8 cellular contexts compared by ENCODE assay signal in genomic region chr22:20319041-20319744, GRCh38. TPM values are rescaled to one million over a fixed set of nuclear protein-coding genes. Genes with fewer than 3 reads are reported as not detected.
DNase-seq lines count a peak whose midpoint lies in the region; ATAC-seq and TF ChIP-seq lines count a peak whose summit lies in the region.

No MANE protein-coding gene starts in this region.

- in situ Hi-C loops in gastrocnemius medialis (cut with MboI; ENCODE audit: low sequenced_read_pairs in 4 of 4), result no loop called here

- H3K27me3 ChIP-seq in adipocyte (replicated peaks; ENCODE audit: control insufficient read depth, insufficient read depth, low read length) (no peaks in the 10 kb centered on the region), gastrocnemius medialis (no peaks in the 10 kb centered on the region)

- H3K36me3 ChIP-seq in adipocyte (ENCODE audit: control insufficient read depth, insufficient read depth, low read length, severe bottlenecking), result no peaks in the 10 kb centered on the region
- H3K36me3 ChIP-seq in gastrocnemius medialis, result no peaks in the 10 kb centered on the region

- H3K9me3 ChIP-seq in adipocyte (ENCODE audit: control insufficient read depth, low read length) (no peaks in the 10 kb centered on the region), gastrocnemius medialis (no peaks in the 10 kb centered on the region)

- TF ChIP-seq POLR2A in gastrocnemius medialis (IDR thresholded peaks at IDR 0.05), result no peak

- peak overlapping the region; percentile 96 to 99 (median 97) for H3K27ac ChIP-seq in gastrocnemius medialis

- peak; percentile 13 for DNase-seq in AG08395 (ENCODE audit: low spot score)
- DNase-seq in HuH-7 (ENCODE audit: low spot score), result peak; percentile 53
- DNase-seq in adipocyte (ENCODE audit: low read depth), result peak; percentile 52
- DNase-seq in gastrocnemius medialis, result no peak
- no peak for DNase-seq in kidney glomerular epithelial cell (lab: John Stamatoyannopoulos, UW)
- DNase-seq in NCI-H2196 treated with DMSO at 0.1 percent for 48 hours (lab: John Stamatoyannopoulos, UW; ENCODE audit: unreplicated experiment), result no peak

- intact Hi-C loops in gastrocnemius medialis (cut with DNase I; ENCODE audit: low total_unique reads), result no loop called here

- H3K4me1 ChIP-seq in adipocyte (ENCODE audit: control insufficient read depth, insufficient read depth, low read length) (peaks cover 33% of the 10 kb centered on the region), gastrocnemius medialis (peaks cover 21 to 33% of the 10 kb centered on the region in 2 donors)

- no peak for TF ChIP-seq CTCF in gastrocnemius medialis (IDR thresholded peaks at IDR 0.05 in 4 of 5, conservative IDR thresholded peaks at IDR 0.05 in 1 of 5)

- ATAC-seq in GM18867 (IDR thresholded peaks at IDR 0.05; ENCODE audit: unreplicated experiment) (peak; percentile 17), gastrocnemius medialis (peak in 1 of 2 donors; percentile 1)

- H3K4me3 ChIP-seq in adipocyte (ENCODE audit: low read length) (peak overlapping the region; percentile 95), iPS-11a (ENCODE audit: low read depth, low read length) (peak overlapping the region; percentile 87), gastrocnemius medialis (peak overlapping the region; percentile 92 to 95 (median 93))

- peak overlapping the region; percentile 98 for H3K9ac ChIP-seq in adipocyte (ENCODE audit: low read length)

RNA-seq across cellular contexts. Expression of gene DGCR6L, which starts 0.7 kb away (rescaled TPM):
- 100 to 1,000 TPM in 1 of 4 donors, 10 to 100 TPM in 3; 43.5 to 105 (median 67.5) TPM for total RNA-seq in gastrocnemius medialis

RNA-seq across cellular contexts. Expression of gene RTN4R, which starts 51.1 kb away (rescaled TPM):
- under 1 TPM in 2 of 4 donors, not detected in 2; 0.29 to 0.75 TPM for total RNA-seq in gastrocnemius medialis

Comparison
In these comparisons a context has a peak if more than half of its experiments do, and no peak if none do; other contexts are left out.
1. DNase-seq: peak in AG08395 (single experiment), HuH-7 (single experiment) and adipocyte (single experiment); none in gastrocnemius medialis (0 of 2), kidney glomerular epithelial cell (single experiment) and NCI-H2196 treated with DMSO at 0.1 percent for 48 hours (single experiment).
2. Peak in every context shown above with its lines, with median percentiles within 50 percentile points of each other: H3K4me3 ChIP-seq.